8 cellular contexts compared by ENCODE assay signal in the genomic region with DNA sequence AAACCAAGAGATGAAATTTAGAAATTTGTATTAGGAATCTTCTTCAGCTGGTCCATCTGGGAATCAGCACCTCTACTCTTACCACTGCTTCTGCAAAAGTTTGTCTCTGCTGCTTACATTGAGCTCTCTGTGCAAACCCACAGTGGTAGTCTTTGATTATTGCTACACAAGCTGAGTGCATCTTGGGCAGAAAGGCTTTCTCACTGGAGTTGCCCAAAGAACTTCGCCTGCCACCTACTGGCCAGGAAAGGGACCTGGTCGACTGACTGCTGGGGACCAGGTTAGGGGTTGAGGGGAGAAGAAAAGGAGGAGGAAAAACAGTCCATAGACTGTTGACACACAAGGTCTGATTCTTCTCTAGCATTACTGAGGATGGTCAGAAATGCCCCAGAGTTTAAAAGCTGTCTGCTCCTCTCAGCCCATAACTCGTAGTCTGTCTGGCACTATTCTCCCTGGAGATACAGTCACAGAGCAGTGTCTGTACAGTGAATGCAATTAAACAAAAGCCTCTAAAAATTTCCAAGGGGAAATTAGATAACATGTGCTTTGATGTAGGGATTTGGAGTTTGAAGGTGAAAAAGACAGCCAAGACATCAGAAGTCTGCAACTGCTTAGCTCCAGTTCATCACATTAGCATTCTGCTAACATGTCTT.
DNase-seq lines count a peak whose midpoint lies in the region; ATAC-seq lines count a peak whose summit lies in the region.

No MANE protein-coding gene starts in this region.

- DNase-seq in ELF-1 (ENCODE audit: low read depth, low spot score) (peak; percentile 68), RPMI7951 (ENCODE audit: low read depth) (peak; percentile 42), iPS DF 4.7 (ENCODE audit: extremely low read depth, low spot score) (peak; percentile 38), NCI-H2227 (lab: John Stamatoyannopoulos, UW; ENCODE audit: unreplicated experiment) (no peak)
- peak; percentile 80 for DNase-seq in activated effector memory CD4-positive, alpha-beta T cell treated with anti-CD3 and anti-CD28 coated beads, Interleukin-2, amount 50 U/mL, for 16 hours
- peak in 2 of 3 experiments; percentile 7 to 10 for DNase-seq in stimulated activated CD4-positive, alpha-beta T cell treated with anti-CD3 and anti-CD28 coated beads, TNF-alpha, amount 100 ng/mL, for 4 hours (ENCODE audit: low read depth in 3 of 3)

- peak; percentile 92 for ATAC-seq in GM19452 (IDR thresholded peaks at IDR 0.05; ENCODE audit: unreplicated experiment)
- ATAC-seq in HG03432 (IDR thresholded peaks at IDR 0.05; ENCODE audit: unreplicated experiment): peak; percentile 97
